In genomic region chr2:120262761-120263428, GRCh38 we compare ENCODE assay signal across 17 cellular contexts. TPM values are rescaled to one million over a fixed set of nuclear protein-coding genes. Genes with fewer than 3 reads are reported as not detected.
DNase-seq lines count a peak whose midpoint lies in the region; ATAC-seq and TF ChIP-seq lines count a peak whose summit lies in the region.
"Had no signal": no experiment of that assay in that cellular context is flagged by ENCODE, and none has a peak within 500 bp of the region (broad histone marks: within the 10 kb centered on the region; RNA-seq: fewer than 3 reads in every experiment).

No MANE protein-coding gene starts in this region.

- POLR2A ChIA-PET in IMR-90 (lab: Charles Lee; ENCODE audit: unreplicated experiment): interaction anchor here (0.6 kb wide), 1 partner anchor 43 kb away, joined by 6 read pairs; no protein-coding TSS in a partner anchor

- H3K27me3 ChIP-seq in IMR-90 (ENCODE audit: control insufficient read depth, insufficient read depth, low read length) (no peaks in the 10 kb centered on the region), hepatocyte (no peaks in the 10 kb centered on the region), skeletal muscle satellite cell (ENCODE audit: control insufficient read depth, insufficient read depth, low read length) (no peaks in the 10 kb centered on the region)
- H3K27me3 ChIP-seq: stomach had no signal

- no peaks in the 10 kb centered on the region for H3K36me3 ChIP-seq in IMR-90 (ENCODE audit: control insufficient read depth, insufficient read depth, low read length)
- H3K36me3 ChIP-seq in hepatocyte (replicated peaks; ENCODE audit: insufficient read depth, low read depth): no peaks in the 10 kb centered on the region
- H3K36me3 ChIP-seq in skeletal muscle satellite cell (ENCODE audit: insufficient read depth, low read length): peaks cover 6% of the 10 kb centered on the region
- H3K36me3 ChIP-seq: HAP-1, stomach had no signal

- peak; percentile 95 for ATAC-seq in IMR-90 (ENCODE audit: low read depth)
- ATAC-seq: activated CD4-positive, CD25-positive, alpha-beta regulatory T cell treated with anti-CD3 and anti-CD28 coated beads, Interleukin-2, amount 50 U/mL, for 24 hours had no signal

- peaks cover 40% of the 10 kb centered on the region for H3K4me1 Mint-ChIP-seq in endothelial cell (ENCODE audit: unreplicated experiment)

- H3K27me3 Mint-ChIP-seq in endothelial cell (ENCODE audit: unreplicated experiment): peaks cover 2% of the 10 kb centered on the region

- no peak overlapping the region for H3K23ac ChIP-seq in IMR-90 (ENCODE audit: low read depth, low read length)

- no peak overlapping the region for H3K4me2 ChIP-seq in IMR-90 (ENCODE audit: low read depth, low read length)
- H3K4me2 ChIP-seq in hepatocyte: no peak overlapping the region
- peak overlapping the region; percentile 31 for H3K4me2 ChIP-seq in skeletal muscle satellite cell (ENCODE audit: low read length)

- no peaks in the 10 kb centered on the region for H3K9me2 ChIP-seq in hepatocyte (replicated peaks; ENCODE audit: insufficient read depth)

- in situ Hi-C loops in IMR-90 (cut with MboI; ENCODE audit: low sequenced_read_pairs) (no loop called here), GM13976 (cut with MboI; ENCODE audit: low sequenced_read_pairs, unreplicated experiment) (no loop called here)

- H3K9me3 Mint-ChIP-seq in endothelial cell (ENCODE audit: unreplicated experiment): no peaks in the 10 kb centered on the region

- H2BK15ac ChIP-seq in IMR-90 (ENCODE audit: low read depth, low read length): no peak overlapping the region

- TF ChIP-seq POLR2A in IMR-90 (IDR thresholded peaks at IDR 0.05; ENCODE audit: low read depth, low read length): no peak

- intact Hi-C loops in IMR-90 (cut with micrococcal nuclease): no loop called here

- 100% methylated on average over 2 of the region's 10 CpGs; no CpG with 5 or more reads in 1 of the 2 experiments for WGBS in IMR-90 (ENCODE audit: extremely low coverage in 2 of 2, insufficient read length in 1 of 2), 2 experiments
- 66% methylated on average over 10 of the region's 10 CpGs for WGBS in hepatocyte (ENCODE audit: low lambda C conversion rate, missing lambda C conversion rate)

- H4K5ac ChIP-seq in IMR-90 (ENCODE audit: low read depth, low read length): no peak overlapping the region

- H2BK120ac ChIP-seq in IMR-90 (ENCODE audit: low read depth, low read length): no peak overlapping the region

- no peak overlapping the region for H4K8ac ChIP-seq in IMR-90 (ENCODE audit: low read depth in 2 of 2, low read length in 2 of 2)

- no peak overlapping the region for H3K56ac ChIP-seq in IMR-90 (ENCODE audit: extremely low read depth, insufficient read depth, low read length)

- H3K79me2 ChIP-seq in hepatocyte: peaks cover 87% of the 10 kb centered on the region

- H2AK9ac ChIP-seq in IMR-90 (replicated peaks; ENCODE audit: low read depth, low read length, poor library complexity): no peak overlapping the region

- H3K18ac ChIP-seq in IMR-90 (ENCODE audit: low read depth, low read length): no peak overlapping the region

- CTCF ChIA-PET in IMR-90 (lab: Yijun Ruan, JAX): no interaction called here

- H3K4me3 ChIP-seq in IMR-90 (ENCODE audit: insufficient read depth, low read depth, low read length) (no peak overlapping the region), hepatocyte (no peak overlapping the region), skeletal muscle satellite cell (ENCODE audit: low read length) (no peak overlapping the region)
- H3K4me3 ChIP-seq: HAP-1, stomach had no signal

- BruUV-seq in IMR-90 (replicated peaks; lab: Mats Ljungman, UMichigan): no TSS peak

- peaks cover 7% of the 10 kb centered on the region for H3K4me1 ChIP-seq in IMR-90 (ENCODE audit: control insufficient read depth, insufficient read depth, low read length)
- H3K4me1 ChIP-seq in hepatocyte (ENCODE audit: insufficient read depth): no peaks in the 10 kb centered on the region
- peaks cover 12% of the 10 kb centered on the region for H3K4me1 ChIP-seq in skeletal muscle satellite cell (ENCODE audit: control insufficient read depth, insufficient read depth, low read length)

- H2BK5ac ChIP-seq in IMR-90 (ENCODE audit: low read depth, low read length, poor library complexity, severe bottlenecking): no peak overlapping the region

- H4K20me1 ChIP-seq in IMR-90 (ENCODE audit: insufficient read depth, low read length) (peaks cover 56% of the 10 kb centered on the region), hepatocyte (ENCODE audit: insufficient read depth, poor library complexity, severe bottlenecking) (peaks cover 12% of the 10 kb centered on the region)

- DNase-seq in IMR-90 (peak; percentile 63), amniotic epithelial cell (ENCODE audit: low read depth) (peak; percentile 78), hepatocyte (ENCODE audit: low spot score) (no peak), COLO829 (ENCODE audit: low spot score) (no peak), NCI-H526 (lab: John Stamatoyannopoulos, UW) (no peak), endothelial cell (ENCODE audit: low spot score) (no peak), GM13976 (ENCODE audit: low spot score) (no peak)
- DNase-seq: activated gamma-delta T cell treated with Interleukin-2 at 50 U/mL for 16 hours; C1 segment of cervical spinal cord; effector CD4-positive, alpha-beta T cell; immature natural killer cell; NCI-H1436 treated with DMSO at 0.1 percent for 48 hours; NCI-H510A; stomach had no signal

- H3K14ac ChIP-seq in IMR-90 (replicated peaks; ENCODE audit: low read depth, low read length): no peak overlapping the region

- H4K91ac ChIP-seq in IMR-90 (ENCODE audit: insufficient read depth, low read depth, low read length): no peak overlapping the region

- H2AFZ ChIP-seq in IMR-90 (replicated peaks; ENCODE audit: low read length, poor library complexity) (no peak overlapping the region), hepatocyte (no peak overlapping the region)

- no peak overlapping the region for H2BK20ac ChIP-seq in IMR-90 (ENCODE audit: low read depth, low read length)

- H3K9ac ChIP-seq in IMR-90 (ENCODE audit: low read depth, low read length) (no peak overlapping the region), skeletal muscle satellite cell (ENCODE audit: low read depth, low read length) (no peak overlapping the region)

- H3K9me1 ChIP-seq in IMR-90 (ENCODE audit: insufficient read depth, low read length): peaks cover 23% of the 10 kb centered on the region

- H3K27ac Mint-ChIP-seq in endothelial cell (ENCODE audit: unreplicated experiment): no peak overlapping the region
- H3K27ac Mint-ChIP-seq: immature natural killer cell had no signal

- peaks cover 5% of the 10 kb centered on the region for H3K9me3 ChIP-seq in IMR-90 (ENCODE audit: control insufficient read depth, insufficient read depth, low read length)
- no peaks in the 10 kb centered on the region for H3K9me3 ChIP-seq in hepatocyte (ENCODE audit: low read depth)
- no peaks in the 10 kb centered on the region for H3K9me3 ChIP-seq in skeletal muscle satellite cell (replicated peaks; ENCODE audit: low read length)
- H3K9me3 ChIP-seq: HAP-1 had no signal

- H3K36me3 Mint-ChIP-seq in endothelial cell (ENCODE audit: low read depth, unreplicated experiment): peaks cover 25% of the 10 kb centered on the region

- no peak for TF ChIP-seq RAD21 in IMR-90 (IDR thresholded peaks at IDR 0.05; ENCODE audit: low read length)

- no peak overlapping the region for H3K4ac ChIP-seq in IMR-90 (ENCODE audit: low read depth, low read length)

- peaks cover 39 to 75% of the 10 kb centered on the region in 2 experiments for H3K79me1 ChIP-seq in IMR-90 (ENCODE audit: low read depth in 1 of 2, low read length in 2 of 2)

- H3K27ac ChIP-seq in IMR-90 (ENCODE audit: insufficient read depth, low read length): no peak overlapping the region
- peak overlapping the region; percentile 34 for H3K27ac ChIP-seq in hepatocyte

- H3K4me3 Mint-ChIP-seq in endothelial cell (ENCODE audit: unreplicated experiment): no peak overlapping the region
- H3K4me3 Mint-ChIP-seq: immature natural killer cell had no signal

- dilution Hi-C loops in IMR-90 (cut with HindIII; ENCODE audit: low sequenced_read_pairs, unreplicated experiment): no loop called here

- TF ChIP-seq CTCF in IMR-90 (conservative IDR thresholded peaks at IDR 0.05; ENCODE audit: low read depth, low read length): no peak
- TF ChIP-seq CTCF in hepatocyte (IDR thresholded peaks at IDR 0.05; ENCODE audit: poor library complexity): no peak
- no peak for TF ChIP-seq CTCF in endothelial cell (IDR thresholded peaks at IDR 0.05; ENCODE audit: unreplicated experiment)
- no peak for TF ChIP-seq CTCF in GM13976 (IDR thresholded peaks at IDR 0.05; ENCODE audit: borderline replicate concordance, control extremely low read depth, extremely low read depth, insufficient read depth, missing control alignments)

- H2AK5ac ChIP-seq in IMR-90 (ENCODE audit: low read depth, low read length): no peak overlapping the region

TF ChIP-seq in IMR-90, 13 proteins besides CTCF, POLR2A, EP300 and RAD21 (continues in another document):
- TF ChIP-seq CHD1 (IDR thresholded peaks at IDR 0.05; ENCODE audit: low read depth, low read length) (no peak), CEBPB (IDR thresholded peaks at IDR 0.05; ENCODE audit: low read depth, low read length) (peak; percentile 92), MAFK (IDR thresholded peaks at IDR 0.05; ENCODE audit: low read depth, low read length) (no peak), MXI1 (IDR thresholded peaks at IDR 0.05; ENCODE audit: borderline replicate concordance, low read depth, low read length) (no peak), RFX5 (IDR thresholded peaks at IDR 0.05; ENCODE audit: low read depth, low read length) (no peak), FOS (IDR thresholded peaks at IDR 0.05; ENCODE audit: low read depth, low read length) (peak; percentile 46), RCOR1 (IDR thresholded peaks at IDR 0.05; ENCODE audit: insufficient replicate concordance, low read length) (no peak)

RNA-seq across cellular contexts. Expression of gene RALB, which starts 10.2 kb away (rescaled TPM):
- total RNA-seq in IMR-90 (2012; rRNA removed) (53.6 and 75.3 TPM in 2 replicates), hepatocyte (66.8 and 68.2 TPM in 2 replicates), endothelial cell (ENCODE audit: unreplicated experiment) (367 TPM)
- polyA plus RNA-seq in IMR-90 (2012; rRNA removed) (38.0 and 54.7 TPM in 2 replicates), hepatocyte (57.5 and 74.4 TPM in 2 replicates)
- 14.8 and 19.0 TPM in 2 replicates for polyA plus RNA-seq in IMR-90 (2012; cell fraction: cytosol; rRNA removed)
- 4.3 and 18.5 TPM in 2 replicates for polyA plus RNA-seq in IMR-90 (2012; cell fraction: nucleus; rRNA removed; ENCODE audit: low replicate concordance)
- total RNA-seq in skeletal muscle satellite cell (2012; rRNA removed): 61.4 and 71.0 TPM in 2 replicates

RNA-seq across cellular contexts. Expression of gene TMEM185B, which starts 39.7 kb away (rescaled TPM):
- total RNA-seq in IMR-90 (2012; rRNA removed) (16.4 and 17.7 TPM in 2 replicates), hepatocyte (25.2 and 26.2 TPM in 2 replicates), endothelial cell (ENCODE audit: unreplicated experiment) (38.4 TPM)
- polyA plus RNA-seq in IMR-90 (2012; rRNA removed) (25.2 and 26.1 TPM in 2 replicates), hepatocyte (20.8 and 24.0 TPM in 2 replicates)
- 21.9 and 30.3 TPM in 2 replicates for polyA plus RNA-seq in IMR-90 (2012; cell fraction: cytosol; rRNA removed)
- 8.1 and 11.7 TPM in 2 replicates for polyA plus RNA-seq in IMR-90 (2012; cell fraction: nucleus; rRNA removed; ENCODE audit: low replicate concordance)
- total RNA-seq in skeletal muscle satellite cell (2012; rRNA removed): 23.3 and 40.2 TPM in 2 replicates

Comparison
In these comparisons a context has a peak if more than half of its experiments do, and no peak if none do; other contexts are left out.
1. DNase-seq: peak in IMR-90 (single experiment) and amniotic epithelial cell (single experiment); none in hepatocyte (single experiment), COLO829 (single experiment), NCI-H526 (0 of 2), endothelial cell (single experiment) and GM13976 (single experiment).